ENCODE assay signal across 22 cellular contexts in the genomic region with DNA sequence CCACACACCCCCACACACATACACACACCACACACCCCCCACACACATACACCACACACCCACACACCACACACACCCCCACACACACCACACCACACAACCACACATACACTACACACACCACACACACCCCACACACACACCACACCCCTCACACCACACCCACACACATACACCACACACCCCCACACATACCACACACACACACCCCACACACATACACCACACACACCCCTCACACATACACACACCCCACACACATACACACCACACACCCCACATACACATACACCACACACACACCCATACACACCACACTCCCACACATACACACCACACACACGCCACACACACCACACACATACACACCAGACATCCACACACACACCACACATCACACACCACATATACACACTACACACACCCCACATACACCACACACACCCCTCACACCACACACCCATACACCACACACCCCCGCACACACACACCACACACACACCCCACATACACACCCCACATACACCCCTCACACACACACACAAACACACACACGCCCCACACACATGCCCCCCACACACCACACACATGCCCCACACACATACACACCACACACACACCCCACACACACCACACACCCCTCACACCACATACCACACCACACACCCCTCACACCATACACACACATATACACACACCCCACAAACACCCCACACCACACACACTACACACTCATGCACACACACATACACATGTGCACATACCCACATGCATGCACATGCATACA. TPM values are rescaled to one million over a fixed set of nuclear protein-coding genes. Genes with fewer than 3 reads are reported as not detected.
DNase-seq lines count a peak whose midpoint lies in the region; ATAC-seq and TF ChIP-seq lines count a peak whose summit lies in the region.
"Had no signal": no experiment of that assay in that cellular context is flagged by ENCODE, and none has a peak within 500 bp of the region (broad histone marks: within the 10 kb centered on the region; RNA-seq: fewer than 3 reads in every experiment).

No MANE protein-coding gene starts in this region.

- no peaks in the 10 kb centered on the region for H3K4me1 ChIP-seq in HEK293 (ENCODE audit: control insufficient read depth, insufficient read depth, low read length)
- H3K4me1 ChIP-seq: parathyroid adenoma, sigmoid colon, stomach had no signal

- no peak overlapping the region for H3K27ac ChIP-seq in HEK293 (ENCODE audit: extremely low read depth, low read depth, low read length)
- H3K27ac ChIP-seq: coronary artery, parathyroid adenoma, sigmoid colon, SK-N-MC, stomach, upper lobe of left lung had no signal

- H3K36me3 ChIP-seq in HEK293 (ENCODE audit: control insufficient read depth in 2 of 2, insufficient read depth in 1 of 2, low read length in 2 of 2) = no peaks in the 10 kb centered on the region; a peak in 1 of 3 replicates
- H3K36me3 ChIP-seq: sigmoid colon, upper lobe of left lung had no signal

- POLR2A ChIA-PET in HEK293 (lab: Yijun Ruan, JAX) = interaction anchor here (0.5 to 0.6 kb wide), 2 partner anchors 10 to 25 kb away, joined by 3 read pairs; no protein-coding TSS in a partner anchor

- peak; percentile 17 for ATAC-seq in stimulated activated effector memory CD8-positive, alpha-beta T cell treated with anti-CD3 and anti-CD28 coated beads, Interleukin-12 subunit alpha, Interleukin-12 subunit beta, amount 100 ng/mL, for 72 hours
- no peak for ATAC-seq in HG03045 (IDR thresholded peaks at IDR 0.05; ENCODE audit: unreplicated experiment)
- ATAC-seq: HCT116 had no signal

- H3K4me3 Mint-ChIP-seq in activated CD4-positive, alpha-beta T cell treated with anti-CD3 and anti-CD28 coated beads, Interleukin-2, amount 10 ng/mL, durations not matched to agents 24 days and 14 days = no peak overlapping the region
- no peak overlapping the region for H3K4me3 Mint-ChIP-seq in chondrocyte (ENCODE audit: unreplicated experiment)
- H3K4me3 Mint-ChIP-seq in stimulated activated effector memory CD8-positive, alpha-beta T cell treated with anti-CD3 and anti-CD28 coated beads, Interleukin-12 subunit alpha, Interleukin-12 subunit beta, amount 100 ng/mL, for 72 hours = no peak overlapping the region

- no peaks in the 10 kb centered on the region for H3K27me3 Mint-ChIP-seq in activated CD4-positive, alpha-beta T cell treated with anti-CD3 and anti-CD28 coated beads, Interleukin-2, amount 10 ng/mL, durations not matched to agents 24 days and 14 days
- no peaks in the 10 kb centered on the region for H3K27me3 Mint-ChIP-seq in chondrocyte (ENCODE audit: low read depth)

- no peaks in the 10 kb centered on the region for H3K9me3 ChIP-seq in HEK293 (ENCODE audit: control insufficient read depth, insufficient read depth, low read depth, low read length)
- H3K9me3 ChIP-seq: sigmoid colon, stomach, upper lobe of left lung had no signal

- CTCF ChIA-PET in HEK293 (lab: Yijun Ruan, JAX) = interaction anchor here (1.3 kb wide), 1 partner anchor 9 kb away, joined by 3 read pairs; no protein-coding TSS in a partner anchor

- TF ChIP-seq CTCF in HEK293 (tag by site-specific recombination; IDR thresholded peaks at IDR 0.05) = no peak
- TF ChIP-seq CTCF in chondrocyte (IDR thresholded peaks at IDR 0.05) = no peak

- H3K4me3 ChIP-seq in HEK293 (ENCODE audit: low read depth, low read length) = no peak overlapping the region
- H3K4me3 ChIP-seq: coronary artery, lung, sigmoid colon, SK-N-MC, stomach, upper lobe of left lung had no signal

- H3K9me3 Mint-ChIP-seq in activated CD4-positive, alpha-beta T cell treated with anti-CD3 and anti-CD28 coated beads, Interleukin-2, amount 10 ng/mL, durations not matched to agents 24 days and 14 days = peaks cover 8% of the 10 kb centered on the region
- no peaks in the 10 kb centered on the region for H3K9me3 Mint-ChIP-seq in chondrocyte (ENCODE audit: low read depth)
- no peaks in the 10 kb centered on the region for H3K9me3 Mint-ChIP-seq in stimulated activated effector memory CD8-positive, alpha-beta T cell treated with anti-CD3 and anti-CD28 coated beads, Interleukin-12 subunit alpha, Interleukin-12 subunit beta, amount 100 ng/mL, for 72 hours

- peak overlapping the region; percentile 82 for H3K27ac Mint-ChIP-seq in activated CD4-positive, alpha-beta T cell treated with anti-CD3 and anti-CD28 coated beads, Interleukin-2, amount 10 ng/mL, durations not matched to agents 24 days and 14 days
- no peak overlapping the region for H3K27ac Mint-ChIP-seq in chondrocyte (ENCODE audit: unreplicated experiment)
- H3K27ac Mint-ChIP-seq in stimulated activated effector memory CD8-positive, alpha-beta T cell treated with anti-CD3 and anti-CD28 coated beads, Interleukin-12 subunit alpha, Interleukin-12 subunit beta, amount 100 ng/mL, for 72 hours = peak overlapping the region; percentile 63

- peaks cover 6% of the 10 kb centered on the region for H3K4me1 Mint-ChIP-seq in activated CD4-positive, alpha-beta T cell treated with anti-CD3 and anti-CD28 coated beads, Interleukin-2, amount 10 ng/mL, durations not matched to agents 24 days and 14 days
- peaks cover 3% of the 10 kb centered on the region for H3K4me1 Mint-ChIP-seq in chondrocyte (ENCODE audit: low read depth)
- H3K4me1 Mint-ChIP-seq in stimulated activated effector memory CD8-positive, alpha-beta T cell treated with anti-CD3 and anti-CD28 coated beads, Interleukin-12 subunit alpha, Interleukin-12 subunit beta, amount 100 ng/mL, for 72 hours = peaks cover 14% of the 10 kb centered on the region

- intact Hi-C loops in activated CD4-positive, alpha-beta T cell treated with anti-CD3 and anti-CD28 coated beads, Interleukin-2, amount 10 ng/mL, durations not matched to agents 24 days and 14 days (cut with micrococcal nuclease) = no loop called here

- no peak for DNase-seq in activated CD4-positive, alpha-beta T cell treated with anti-CD3 and anti-CD28 coated beads, Interleukin-2, amount 10 ng/mL, durations not matched to agents 24 days and 14 days
- no peak for DNase-seq in activated CD4-positive, alpha-beta T cell treated with anti-CD3 and anti-CD28 coated beads, Interleukin-2, amount 50 U/mL, for 48 hours
- DNase-seq in chondrocyte (ENCODE audit: low spot score) (peak; percentile 69), HCEC 1CT (no peak), cerebellar nuclear complex (lab: John Stamatoyannopoulos, UW) (no peak)
- no peak for DNase-seq in stimulated activated effector memory CD8-positive, alpha-beta T cell treated with anti-CD3 and anti-CD28 coated beads, Interleukin-12 subunit alpha, Interleukin-12 subunit beta, amount 100 ng/mL, for 72 hours (ENCODE audit: low spot score in 2 of 2)
- DNase-seq: activated CD8-positive, alpha-beta memory T cell treated with anti-CD3 and anti-CD28 coated beads, Interleukin-2, amount 50 U/mL, for 4 hours; activated naive CD4-positive, alpha-beta T cell treated with anti-CD3 and anti-CD28 coated beads, Interleukin-2, amount 50 U/mL, for 16 hours; Karpas-422; NCI-H1048; NCI-H2029; NCI-H446; sigmoid colon; stomach; upper lobe of left lung had no signal

- H3K36me3 Mint-ChIP-seq in activated CD4-positive, alpha-beta T cell treated with anti-CD3 and anti-CD28 coated beads, Interleukin-2, amount 10 ng/mL, durations not matched to agents 24 days and 14 days (ENCODE audit: low read depth) = peaks cover 5% of the 10 kb centered on the region
- H3K36me3 Mint-ChIP-seq in chondrocyte (ENCODE audit: low read depth) = no peaks in the 10 kb centered on the region
- peaks cover 34% of the 10 kb centered on the region for H3K36me3 Mint-ChIP-seq in stimulated activated effector memory CD8-positive, alpha-beta T cell treated with anti-CD3 and anti-CD28 coated beads, Interleukin-12 subunit alpha, Interleukin-12 subunit beta, amount 100 ng/mL, for 72 hours

TF ChIP-seq in HEK293, 187 proteins besides CTCF, POLR2A, EP300 and RAD21 (continues in another document):
- TF ChIP-seq ZBTB48 (tag by site-specific recombination; IDR thresholded peaks at IDR 0.05) (0 out of 2 replicates have a peak, but pooled peaks have one; percentile 22), ZNF292 (tag by site-specific recombination; IDR thresholded peaks at IDR 0.05; ENCODE audit: borderline replicate concordance, low read depth) (no peak), KLF16 (tag by site-specific recombination; IDR thresholded peaks at IDR 0.05) (no peak), ZNF394 (tag by site-specific recombination; IDR thresholded peaks at IDR 0.05; ENCODE audit: borderline replicate concordance) (no peak), ZNF274 (IDR thresholded peaks at IDR 0.05; ENCODE audit: low read length) (no peak), ZNF274 (tag by site-specific recombination; IDR thresholded peaks at IDR 0.05; ENCODE audit: borderline replicate concordance) (0 out of 2 replicates have a peak, but pooled peaks have one; percentile 22)
- TF ChIP-seq, protein P1, sequence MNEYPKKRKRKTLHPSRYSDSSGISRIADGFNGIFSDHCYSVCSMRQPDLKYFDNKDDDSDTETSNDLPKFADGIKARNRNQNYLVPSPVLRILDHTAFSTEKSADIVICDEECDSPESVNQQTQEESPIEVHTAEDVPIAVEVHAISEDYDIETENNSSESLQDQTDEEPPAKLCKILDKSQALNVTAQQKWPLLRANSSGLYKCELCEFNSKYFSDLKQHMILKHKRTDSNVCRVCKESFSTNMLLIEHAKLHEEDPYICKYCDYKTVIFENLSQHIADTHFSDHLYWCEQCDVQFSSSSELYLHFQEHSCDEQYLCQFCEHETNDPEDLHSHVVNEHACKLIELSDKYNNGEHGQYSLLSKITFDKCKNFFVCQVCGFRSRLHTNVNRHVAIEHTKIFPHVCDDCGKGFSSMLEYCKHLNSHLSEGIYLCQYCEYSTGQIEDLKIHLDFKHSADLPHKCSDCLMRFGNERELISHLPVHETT (tag by site-specific recombination; IDR thresholded peaks at IDR 0.05) = 0 out of 2 replicates have a peak, but pooled peaks have one; percentile 26
- TF ChIP-seq, protein P2, sequence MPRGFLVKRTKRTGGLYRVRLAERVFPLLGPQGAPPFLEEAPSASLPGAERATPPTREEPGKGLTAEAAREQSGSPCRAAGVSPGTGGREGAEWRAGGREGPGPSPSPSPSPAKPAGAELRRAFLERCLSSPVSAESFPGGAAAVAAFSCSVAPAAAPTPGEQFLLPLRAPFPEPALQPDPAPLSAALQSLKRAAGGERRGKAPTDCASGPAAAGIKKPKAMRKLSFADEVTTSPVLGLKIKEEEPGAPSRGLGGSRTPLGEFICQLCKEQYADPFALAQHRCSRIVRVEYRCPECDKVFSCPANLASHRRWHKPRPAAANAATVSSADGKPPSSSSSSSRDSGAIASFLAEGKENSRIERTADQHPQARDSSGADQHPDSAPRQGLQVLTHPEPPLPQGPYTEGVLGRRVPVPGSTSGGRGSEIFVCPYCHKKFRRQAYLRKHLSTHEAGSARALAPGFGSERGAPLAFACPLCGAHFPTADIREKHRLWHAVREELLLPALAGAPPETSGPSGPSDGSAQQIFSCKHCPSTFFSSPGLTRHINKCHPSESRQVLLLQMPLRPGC (tag by site-specific recombination; IDR thresholded peaks at IDR 0.05) = no peak

RNA-seq across cellular contexts. Expression of a gene that starts 25.9 kb away (rescaled TPM):
- not detected in 2 replicates for total RNA-seq in activated CD4-positive, alpha-beta T cell treated with anti-CD3 and anti-CD28 coated beads, Interleukin-2, amount 10 ng/mL, durations not matched to agents 24 days and 14 days
- 0.23 TPM in 1 of 3 replicates, not detected in the others for total RNA-seq in chondrocyte
- total RNA-seq: stomach had no signal
